1 cellular context compared by ENCODE assay signal in genomic region chr1:152003846-152004442, GRCh38.
TF ChIP-seq lines count a peak whose summit lies in the region.

No MANE protein-coding gene starts in this region.

TF ChIP-seq in K562, 482 proteins besides CTCF, POLR2A, EP300 and RAD21:
- TF ChIP-seq MXI1 (IDR thresholded peaks at IDR 0.05; ENCODE audit: low read depth, low read length) (no peak), RCOR1 (IDR thresholded peaks at IDR 0.05; ENCODE audit: borderline replicate concordance in 1 of 2, low read depth in 2 of 2, low read length in 2 of 2) (no peak), HLTF (IDR thresholded peaks at IDR 0.05) (no peak), ZBTB11 (CRISPR knock-in tag; IDR thresholded peaks at IDR 0.05) (0 out of 6 replicates have a peak, but pooled peaks of 1 of the 3 experiments have one; percentile 9), ZNF212 (CRISPR knock-in tag; IDR thresholded peaks at IDR 0.05) (no peak), HDAC2 (IDR thresholded peaks at IDR 0.05) (no peak), KLF10 (CRISPR knock-in tag; IDR thresholded peaks at IDR 0.05) (no peak), ZNF197 (CRISPR knock-in tag; IDR thresholded peaks at IDR 0.05; ENCODE audit: low read depth) (no peak), TAF15 (IDR thresholded peaks at IDR 0.05; ENCODE audit: low read depth, low read length) (no peak)
